Comparison of ENCODE assay signal across 17 cellular contexts in the genomic region with DNA sequence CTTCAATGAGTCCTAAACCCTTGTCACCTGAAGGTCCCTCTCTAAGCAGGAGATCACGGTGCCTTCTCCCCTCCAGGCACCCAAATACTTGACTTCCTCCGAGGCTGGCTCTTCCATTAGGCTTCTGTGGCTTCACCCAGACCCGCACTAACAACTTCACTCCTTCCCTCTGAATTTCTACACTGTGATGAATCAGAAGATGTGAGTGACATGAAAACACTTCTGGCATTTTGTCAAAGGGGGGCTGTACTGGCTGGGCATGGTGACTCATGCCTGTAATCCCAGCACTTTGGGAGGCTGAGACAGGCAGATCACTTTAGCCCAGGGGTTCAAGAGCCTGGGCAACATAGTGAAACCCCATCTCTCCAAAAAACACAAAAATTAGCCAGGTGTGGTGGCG.
DNase-seq lines count a peak whose midpoint lies in the region; ATAC-seq and TF ChIP-seq lines count a peak whose summit lies in the region.
"Had no signal": no experiment of that assay in that cellular context is flagged by ENCODE, and none has a peak within 500 bp of the region (broad histone marks: within the 10 kb centered on the region; RNA-seq: fewer than 3 reads in every experiment).

No MANE protein-coding gene starts in this region.

- H3K36me3 ChIP-seq in ascending aorta (no peaks in the 10 kb centered on the region), suprapubic skin (no peaks in the 10 kb centered on the region)
- H3K36me3 ChIP-seq: cardiac muscle cell had no signal

- TF ChIP-seq POLR2A in suprapubic skin (IDR thresholded peaks at IDR 0.05), result no peak

- H3K4me3 ChIP-seq in choroid plexus epithelial cell (ENCODE audit: low read depth, low read length), result no peak overlapping the region
- no peak overlapping the region for H3K4me3 ChIP-seq in ascending aorta
- H3K4me3 ChIP-seq in suprapubic skin, result no peak overlapping the region
- H3K4me3 ChIP-seq: cardiac muscle cell, psoas muscle had no signal

- no peak for TF ChIP-seq EP300 in suprapubic skin (IDR thresholded peaks at IDR 0.05)

- WGBS in suprapubic skin, result 65% methylated on average over 4 of the region's 4 CpGs

- ATAC-seq in HG02678 (IDR thresholded peaks at IDR 0.05; ENCODE audit: unreplicated experiment), result no peak
- ATAC-seq: left cardiac atrium, psoas muscle had no signal

- intact Hi-C loops in posterior vena cava (cut with DNase I) (no loop called here), ascending aorta (cut with DNase I) (no loop called here)

- H3K9me3 ChIP-seq in ascending aorta (no peaks in the 10 kb centered on the region), suprapubic skin (no peaks in the 10 kb centered on the region)
- H3K9me3 ChIP-seq: psoas muscle had no signal

- H3K4me1 ChIP-seq in ascending aorta (no peaks in the 10 kb centered on the region), suprapubic skin (no peaks in the 10 kb centered on the region)
- H3K4me1 ChIP-seq: psoas muscle had no signal

- peak; percentile 38 for DNase-seq in HCEC 1CT
- DNase-seq in NCI-H226, result peak; percentile 46
- DNase-seq in choroid plexus epithelial cell (ENCODE audit: low read depth), result peak; percentile 52
- peak; percentile 8 for DNase-seq in posterior vena cava (ENCODE audit: low spot score)
- DNase-seq in inferior parietal cortex (ENCODE audit: extremely low spot score), result no peak
- DNase-seq in ascending aorta (ENCODE audit: low spot score in 2 of 2), result no peak
- DNase-seq in suprapubic skin (ENCODE audit: low spot score in 2 of 2), result no peak
- DNase-seq: activated naive CD4-positive, alpha-beta T cell treated with Interleukin-2 at 50 U/mL for 16 hours; CD4-positive, CD25-positive, alpha-beta regulatory T cell; effector memory CD4-positive, alpha-beta T cell; GDM1; left cardiac atrium; NCI-H1436; NCI-H446 treated with DMSO at 0.1 percent for 48 hours; psoas muscle had no signal

- H3K27me3 ChIP-seq in ascending aorta, result no peaks in the 10 kb centered on the region
- H3K27me3 ChIP-seq in suprapubic skin, result no peaks in the 10 kb centered on the region
- H3K27me3 ChIP-seq: cardiac muscle cell had no signal

- H3K27ac ChIP-seq in ascending aorta (no peak overlapping the region), suprapubic skin (no peak overlapping the region)
- H3K27ac ChIP-seq: cardiac muscle cell, psoas muscle had no signal

- TF ChIP-seq CTCF in choroid plexus epithelial cell (conservative IDR thresholded peaks at IDR 0.05; ENCODE audit: low read depth, low read length) (no peak), ascending aorta (IDR thresholded peaks at IDR 0.05) (no peak), suprapubic skin (IDR thresholded peaks at IDR 0.05) (no peak)

Comparison
In these comparisons a context has a peak if more than half of its experiments do, and no peak if none do; other contexts are left out.
1. DNase-seq: peak in HCEC 1CT (single experiment), NCI-H226 (single experiment), choroid plexus epithelial cell (single experiment) and posterior vena cava (single experiment); none in inferior parietal cortex (single experiment), ascending aorta (0 of 2) and suprapubic skin (0 of 2).